In the genomic region with DNA sequence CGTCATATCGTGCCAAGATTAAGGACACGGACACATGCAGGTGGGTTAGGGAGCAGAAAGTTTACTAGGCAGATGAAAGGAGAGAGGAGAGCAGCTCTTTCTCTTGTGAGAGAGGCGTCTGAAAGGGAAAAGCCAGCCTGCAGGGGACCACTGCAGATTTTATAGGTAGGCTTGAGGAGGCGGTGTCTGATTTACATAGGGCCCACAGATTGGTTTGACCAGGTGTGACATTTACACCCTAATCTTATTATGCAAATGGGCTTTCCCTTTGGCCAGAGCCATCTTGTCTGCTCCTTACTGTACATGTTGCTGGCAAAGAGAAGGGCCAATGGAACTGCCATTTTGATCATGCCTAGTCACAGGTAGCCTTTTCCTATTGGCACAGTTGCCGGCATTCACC, we compare ENCODE assay signal across 1 cellular context.
TF ChIP-seq lines count a peak whose summit lies in the region.

No MANE protein-coding gene starts in this region.

TF ChIP-seq in K562, 482 proteins besides CTCF, POLR2A, EP300 and RAD21 (continued from another document):
- TF ChIP-seq PRPF4 (IDR thresholded peaks at IDR 0.05; ENCODE audit: insufficient read depth, low read depth, low read length, poor library complexity, severe bottlenecking) = no peak
- TF ChIP-seq, protein P1, sequence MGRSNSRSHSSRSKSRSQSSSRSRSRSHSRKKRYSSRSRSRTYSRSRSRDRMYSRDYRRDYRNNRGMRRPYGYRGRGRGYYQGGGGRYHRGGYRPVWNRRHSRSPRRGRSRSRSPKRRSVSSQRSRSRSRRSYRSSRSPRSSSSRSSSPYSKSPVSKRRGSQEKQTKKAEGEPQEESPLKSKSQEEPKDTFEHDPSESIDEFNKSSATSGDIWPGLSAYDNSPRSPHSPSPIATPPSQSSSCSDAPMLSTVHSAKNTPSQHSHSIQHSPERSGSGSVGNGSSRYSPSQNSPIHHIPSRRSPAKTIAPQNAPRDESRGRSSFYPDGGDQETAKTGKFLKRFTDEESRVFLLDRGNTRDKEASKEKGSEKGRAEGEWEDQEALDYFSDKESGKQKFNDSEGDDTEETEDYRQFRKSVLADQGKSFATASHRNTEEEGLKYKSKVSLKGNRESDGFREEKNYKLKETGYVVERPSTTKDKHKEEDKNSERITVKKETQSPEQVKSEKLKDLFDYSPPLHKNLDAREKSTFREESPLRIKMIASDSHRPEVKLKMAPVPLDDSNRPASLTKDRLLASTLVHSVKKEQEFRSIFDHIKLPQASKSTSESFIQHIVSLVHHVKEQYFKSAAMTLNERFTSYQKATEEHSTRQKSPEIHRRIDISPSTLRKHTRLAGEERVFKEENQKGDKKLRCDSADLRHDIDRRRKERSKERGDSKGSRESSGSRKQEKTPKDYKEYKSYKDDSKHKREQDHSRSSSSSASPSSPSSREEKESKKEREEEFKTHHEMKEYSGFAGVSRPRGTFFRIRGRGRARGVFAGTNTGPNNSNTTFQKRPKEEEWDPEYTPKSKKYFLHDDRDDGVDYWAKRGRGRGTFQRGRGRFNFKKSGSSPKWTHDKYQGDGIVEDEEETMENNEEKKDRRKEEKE (IDR thresholded peaks at IDR 0.05; ENCODE audit: borderline replicate concordance in 1 of 2, control insufficient read depth in 1 of 2, low read depth in 2 of 2, low read length in 1 of 2) = no peak
